Comparison of ENCODE assay signal across 1 cellular context in genomic region chr11:104623518-104623917, GRCh38.
TF ChIP-seq lines count a peak whose summit lies in the region.

No MANE protein-coding gene starts in this region.

TF ChIP-seq in WTC11, 78 proteins besides CTCF, POLR2A, EP300 and RAD21 (continued from another document):
- TF ChIP-seq AFF4 (CRISPR knock-in tag; IDR thresholded peaks at IDR 0.05; ENCODE audit: borderline replicate concordance) (no peak), OVOL2 (CRISPR knock-in tag; IDR thresholded peaks at IDR 0.05; ENCODE audit: borderline replicate concordance) (no peak), SMAD3 (CRISPR knock-in tag; IDR thresholded peaks at IDR 0.05; ENCODE audit: borderline replicate concordance) (no peak), MYBL2 (CRISPR knock-in tag; IDR thresholded peaks at IDR 0.05) (no peak), ZNF138 (CRISPR knock-in tag; conservative IDR thresholded peaks at IDR 0.05) (no peak), ZNF512 (CRISPR knock-in tag; IDR thresholded peaks at IDR 0.05; ENCODE audit: borderline replicate concordance) (no peak), ZSCAN18 (CRISPR knock-in tag; IDR thresholded peaks at IDR 0.05) (no peak), E2F1 (CRISPR knock-in tag; IDR thresholded peaks at IDR 0.05) (no peak), JUN (CRISPR knock-in tag; IDR thresholded peaks at IDR 0.05) (no peak)
